ENCODE assay signal across 9 cellular contexts in genomic region chr11:69801513-69802335, GRCh38. TPM values are rescaled to one million over a fixed set of nuclear protein-coding genes. Genes with fewer than 3 reads are reported as not detected.
DNase-seq lines count a peak whose midpoint lies in the region; ATAC-seq, FAIRE-seq and TF ChIP-seq lines count a peak whose summit lies in the region.
"Had no signal": no experiment of that assay in that cellular context is flagged by ENCODE, and none has a peak within 500 bp of the region (broad histone marks: within the 10 kb centered on the region; RNA-seq: fewer than 3 reads in every experiment).

No MANE protein-coding gene starts in this region.

- H3K4me1 ChIP-seq in SJCRH30, result no peaks in the 10 kb centered on the region
- no peaks in the 10 kb centered on the region for H3K4me1 ChIP-seq in pancreas
- no peaks in the 10 kb centered on the region for H3K4me1 ChIP-seq in GM23248 (ENCODE audit: insufficient read depth)
- H3K4me1 ChIP-seq: BLaER1 treated with 17β-estradiol and CSF1 and Interleukin-3, amounts not matched to agents 10 nM and 100 nM had no signal

- H4K20me1 ChIP-seq in GM23248 (ENCODE audit: insufficient read depth), result no peaks in the 10 kb centered on the region
- H4K20me1 ChIP-seq: BLaER1 treated with 17β-estradiol and CSF1 and Interleukin-3, amounts not matched to agents 10 nM and 100 nM had no signal

- DNase-seq in NCI-H2029 (lab: John Stamatoyannopoulos, UW) (peak; percentile 5), NCI-H2029 treated with DMSO at 0.1 percent for 48 hours (lab: John Stamatoyannopoulos, UW) (no peak), SJCRH30 (peak; percentile 19 to 27), dorsolateral prefrontal cortex (no peak), pancreas (peak in 4 of 6 donors; percentile 28 to 68 (median 41)), GM23248 (no peak), NCI-H446 (lab: John Stamatoyannopoulos, UW) (no peak)

- H3K4me2 ChIP-seq in GM23248 (ENCODE audit: unreplicated experiment), result no peak overlapping the region
- H3K4me2 ChIP-seq: BLaER1 treated with 17β-estradiol and CSF1 and Interleukin-3, amounts not matched to agents 10 nM and 100 nM had no signal

- WGBS in pancreas, 2 donors, result 29 to 35% methylated on average over 15 of the region's 15 CpGs
- 20 to 25% methylated on average over 14 to 15 of the region's 15 CpGs for WGBS in GM23248 (ENCODE audit: low coverage in 1 of 2, low lambda C conversion rate in 2 of 2, missing lambda C conversion rate in 2 of 2), 2 experiments

- H3K9me3 ChIP-seq in SJCRH30 (replicated peaks) (no peaks in the 10 kb centered on the region), pancreas (no peaks in the 10 kb centered on the region), GM23248 (ENCODE audit: low read depth) (no peaks in the 10 kb centered on the region)

- H3K9ac ChIP-seq in GM23248, result no peak overlapping the region
- H3K9ac ChIP-seq: BLaER1 treated with 17β-estradiol and CSF1 and Interleukin-3, amounts not matched to agents 10 nM and 100 nM had no signal

- H3K4me3 ChIP-seq in SJCRH30 (no peak overlapping the region), dorsolateral prefrontal cortex (no peak overlapping the region), pancreas (no peak overlapping the region), GM23248 (no peak overlapping the region)
- H3K4me3 ChIP-seq: BLaER1 treated with 17β-estradiol and CSF1 and Interleukin-3, amounts not matched to agents 10 nM and 100 nM had no signal

- peak in 54 of 56 donors; percentile 20 to 66 (median 52) for TF ChIP-seq CTCF in dorsolateral prefrontal cortex (IDR thresholded peaks at IDR 0.05 in 54 of 56, conservative IDR thresholded peaks at IDR 0.05 in 2 of 56; ENCODE audit: low read depth in 1 of 56, partially characterized antibody in 56 of 56)
- TF ChIP-seq CTCF in pancreas (IDR thresholded peaks at IDR 0.05), result peak; percentile 38 to 66 (median 56)

- H3K36me3 ChIP-seq in SJCRH30, result no peaks in the 10 kb centered on the region
- H3K36me3 ChIP-seq in pancreas, result no peaks in the 10 kb centered on the region
- no peaks in the 10 kb centered on the region for H3K36me3 ChIP-seq in GM23248 (ENCODE audit: low read depth)
- H3K36me3 ChIP-seq: BLaER1 treated with 17β-estradiol and CSF1 and Interleukin-3, amounts not matched to agents 10 nM and 100 nM had no signal

- H3K9me2 ChIP-seq in GM23248 (ENCODE audit: insufficient read depth), result no peaks in the 10 kb centered on the region

- intact Hi-C loops in dorsolateral prefrontal cortex (cut with DNase I), result no loop called here
- intact Hi-C loops in pancreas (cut with DNase I), result no loop called here

- FAIRE-seq in pancreas (lab: Jason Lieb, UNC), result no peak

- H3K27ac ChIP-seq in SJCRH30 (no peak overlapping the region), dorsolateral prefrontal cortex (no peak overlapping the region), pancreas (no peak overlapping the region), GM23248 (no peak overlapping the region)
- H3K27ac ChIP-seq: BLaER1 treated with 17β-estradiol and CSF1 and Interleukin-3, amounts not matched to agents 10 nM and 100 nM had no signal

- in situ Hi-C loops in GM23248 (cut with MboI), result no loop called here

- no peaks in the 10 kb centered on the region for H3K27me3 ChIP-seq in SJCRH30
- H3K27me3 ChIP-seq in dorsolateral prefrontal cortex, result peaks cover 0 to 5% (median 0%) of the 10 kb centered on the region in 45 donors
- no peaks in the 10 kb centered on the region for H3K27me3 ChIP-seq in pancreas
- 0 out of 2 replicates have a peak, but pooled peaks cover 9% of the 10 kb centered on the region for H3K27me3 ChIP-seq in GM23248 (replicated peaks; ENCODE audit: insufficient read depth)
- H3K27me3 ChIP-seq: BLaER1 treated with 17β-estradiol and CSF1 and Interleukin-3, amounts not matched to agents 10 nM and 100 nM had no signal

- H3K79me2 ChIP-seq in GM23248 (ENCODE audit: insufficient read depth), result no peaks in the 10 kb centered on the region

- no peak overlapping the region for H2AFZ ChIP-seq in GM23248

- peak in 2 of 4 donors; percentile 37 to 58 for ATAC-seq in pancreas
- ATAC-seq in GM18520 (IDR thresholded peaks at IDR 0.05; ENCODE audit: unreplicated experiment), result no peak

- no peaks in the 10 kb centered on the region for H3F3A ChIP-seq in GM23248 (ENCODE audit: insufficient read depth)

RNA-seq across cellular contexts. Expression of gene FGF3, which starts 17.5 kb away (rescaled TPM):
- total RNA-seq in SJCRH30 (2014; rRNA removed; shearing (Covaris generic)), result not detected in 2 replicates
- total RNA-seq in dorsolateral prefrontal cortex (not detected), pancreas (not detected)
- polyA plus RNA-seq in pancreas (not detected), GM23248 (2016; fragmentation: Nextera tagmentation; extraction: Ambion mirVana) (not detected in 2 replicates)
- total RNA-seq in GM23248 (2014; rRNA removed; shearing (Covaris generic)), result not detected in 2 replicates

RNA-seq across cellular contexts. Expression of gene FGF4, which starts 26.6 kb away (rescaled TPM):
- not detected in 2 replicates for total RNA-seq in SJCRH30 (2014; rRNA removed; shearing (Covaris generic))
- total RNA-seq in dorsolateral prefrontal cortex, result not detected
- total RNA-seq in pancreas, result not detected
- polyA plus RNA-seq in pancreas, result not detected
- total RNA-seq in GM23248 (2014; rRNA removed; shearing (Covaris generic)), result not detected in 2 replicates
- not detected in 2 replicates for polyA plus RNA-seq in GM23248 (2016; fragmentation: Nextera tagmentation; extraction: Ambion mirVana)

Comparison
In these comparisons a context has a peak if more than half of its experiments do, and no peak if none do; other contexts are left out.
1. DNase-seq: peak in NCI-H2029 (single experiment), SJCRH30 (2 of 2) and pancreas (4 of 6); none in NCI-H2029 treated with DMSO at 0.1 percent for 48 hours (single experiment), dorsolateral prefrontal cortex (0 of 10), GM23248 (single experiment) and NCI-H446 (0 of 2).